In the genomic region with DNA sequence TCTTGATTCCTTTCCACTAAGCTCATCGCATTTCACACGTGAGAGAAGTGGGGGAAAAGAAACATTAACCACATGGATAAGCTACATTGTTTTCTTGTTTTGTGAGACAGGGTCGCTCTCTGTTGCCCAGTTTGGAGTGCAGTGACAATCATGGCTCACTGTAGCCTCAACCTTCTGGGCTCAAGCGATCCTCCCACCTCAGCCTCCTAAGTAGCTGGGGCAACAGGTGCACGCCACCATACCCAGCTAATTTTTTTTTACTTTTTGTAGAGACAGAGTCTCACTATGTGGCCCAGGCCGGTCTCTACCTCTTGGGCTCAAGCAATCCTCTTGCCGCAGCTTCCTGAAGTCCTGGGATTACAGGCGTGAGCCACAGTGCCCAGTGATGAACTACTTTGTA, we compare ENCODE assay signal across 16 cellular contexts. TPM values are rescaled to one million over a fixed set of nuclear protein-coding genes. Genes with fewer than 3 reads are reported as not detected.
DNase-seq lines count a peak whose midpoint lies in the region; ATAC-seq, FAIRE-seq and TF ChIP-seq lines count a peak whose summit lies in the region.
"Had no signal": no experiment of that assay in that cellular context is flagged by ENCODE, and none has a peak within 500 bp of the region (broad histone marks: within the 10 kb centered on the region; RNA-seq: fewer than 3 reads in every experiment).

No MANE protein-coding gene starts in this region.

- peaks cover 73% of the 10 kb centered on the region for H4K20me1 ChIP-seq in Loucy (ENCODE audit: insufficient read depth, low read length, poor library complexity, severe bottlenecking)
- H4K20me1 ChIP-seq in mammary epithelial cell (ENCODE audit: insufficient read depth, low read length) = no peaks in the 10 kb centered on the region

- H3K27ac Mint-ChIP-seq in activated CD4-positive, alpha-beta T cell treated with anti-CD3 and anti-CD28 coated beads, Interleukin-2, amount 10 ng/mL, durations not matched to agents 7 days and 5 days = no peak overlapping the region

- H3K36me3 Mint-ChIP-seq in activated CD4-positive, alpha-beta T cell treated with anti-CD3 and anti-CD28 coated beads, Interleukin-2, amount 10 ng/mL, durations not matched to agents 7 days and 5 days (ENCODE audit: low read depth) = peaks cover 36% of the 10 kb centered on the region

- H3K9ac ChIP-seq in Loucy (ENCODE audit: low read depth, low read length, poor library complexity, severe bottlenecking) (peak overlapping the region; percentile 89), mammary epithelial cell (ENCODE audit: insufficient read depth, low read length) (no peak overlapping the region)

- H3K4me1 ChIP-seq in Loucy (ENCODE audit: insufficient read depth, low read length, poor library complexity, severe bottlenecking) (peaks cover 76% of the 10 kb centered on the region), mammary epithelial cell (ENCODE audit: insufficient read depth, low read length) (peaks cover 48% of the 10 kb centered on the region), small intestine (ENCODE audit: control insufficient read depth in 2 of 2, insufficient read depth in 1 of 2, low read depth in 1 of 2, low read length in 1 of 2) (peaks cover 1 to 23% of the 10 kb centered on the region in 2 donors)

- in situ Hi-C loops in mammary epithelial cell (cut with MboI; ENCODE audit: low sequenced_read_pairs in 2 of 2) = loop anchor here in 1 of 2 donors (25.0 kb wide), 1 partner anchor 680 kb away; no protein-coding TSS in a partner anchor

- BruUV-seq in mammary epithelial cell (replicated peaks; lab: Mats Ljungman, UMichigan) = no TSS peak

- H3K27ac ChIP-seq in mammary epithelial cell (ENCODE audit: insufficient read depth, low read depth, low read length) (no peak overlapping the region), small intestine (ENCODE audit: low read depth in 1 of 2, low read length in 1 of 2) (peak overlapping the region; percentile 50 to 73), WERI-Rb-1 (no peak overlapping the region)
- H3K27ac ChIP-seq: A549, lower lobe of right lung, tibial artery had no signal

- no peak for FAIRE-seq in small intestine (lab: Jason Lieb, UNC)
- FAIRE-seq: A549 had no signal

- H3K9me3 Mint-ChIP-seq in activated CD4-positive, alpha-beta T cell treated with anti-CD3 and anti-CD28 coated beads, Interleukin-2, amount 10 ng/mL, durations not matched to agents 7 days and 5 days = no peaks in the 10 kb centered on the region

- H3K9me2 ChIP-seq in Loucy (replicated peaks; ENCODE audit: low read depth, low read length) = no peaks in the 10 kb centered on the region

- CTCF ChIA-PET in activated CD4-positive, alpha-beta T cell treated with anti-CD3 and anti-CD28 coated beads, Interleukin-2, amount 10 ng/mL, durations not matched to agents 7 days and 5 days (lab: Charles Lee) = interaction anchor here (0.6 to 1.8 kb wide), 6 partner anchors 14 to 318 kb away, joined by 3 to 6 read pairs (median 4); no protein-coding TSS in a partner anchor
- CTCF ChIA-PET in mammary epithelial cell (lab: Charles Lee; ENCODE audit: low non-redundant PET) = no interaction called here

- H3K4me3 ChIP-seq in Loucy (ENCODE audit: low read length, poor library complexity, severe bottlenecking) (peak overlapping the region; percentile 82), mammary epithelial cell (replicated peaks in 1 of 3; ENCODE audit: insufficient read depth in 1 of 3, low read depth in 2 of 3, low read length in 3 of 3) (no peak overlapping the region), small intestine (ENCODE audit: low read depth in 1 of 2, low read length in 2 of 2) (no peak overlapping the region), WERI-Rb-1 (ENCODE audit: low read depth, low read length) (no peak overlapping the region)
- H3K4me3 ChIP-seq: A549 had no signal

- dilution Hi-C loops in mammary epithelial cell (cut with HindIII; ENCODE audit: low sequenced_read_pairs) = no loop called here

- H3K27me3 Mint-ChIP-seq in activated CD4-positive, alpha-beta T cell treated with anti-CD3 and anti-CD28 coated beads, Interleukin-2, amount 10 ng/mL, durations not matched to agents 7 days and 5 days = no peaks in the 10 kb centered on the region

- H3K4me2 ChIP-seq in Loucy (ENCODE audit: low read depth, low read length, poor library complexity, severe bottlenecking) (peak overlapping the region; percentile 97), mammary epithelial cell (ENCODE audit: insufficient read depth, low read depth, low read length) (peak overlapping the region; percentile 89)

- H3F3A ChIP-seq in Loucy (ENCODE audit: low read depth) = no peaks in the 10 kb centered on the region

- H3K9me3 ChIP-seq in Loucy (ENCODE audit: insufficient read depth, low read depth, low read length) (no peaks in the 10 kb centered on the region), mammary epithelial cell (replicated peaks; ENCODE audit: insufficient read depth, low read length) (no peaks in the 10 kb centered on the region), small intestine (ENCODE audit: control insufficient read depth, low read depth) (no peaks in the 10 kb centered on the region), WERI-Rb-1 (ENCODE audit: severe bottlenecking) (no peaks in the 10 kb centered on the region)
- H3K9me3 ChIP-seq: A549, lower lobe of right lung, Peyer's patch, tibial artery had no signal

- 90% methylated on average over 6 of the region's 8 CpGs for WGBS in mammary epithelial cell (ENCODE audit: low coverage, missing lambda C conversion rate)
- 69 to 77% (median 77%) methylated on average over 8 of the region's 8 CpGs for WGBS in small intestine, 3 donors

- POLR2A ChIA-PET in activated CD4-positive, alpha-beta T cell treated with anti-CD3 and anti-CD28 coated beads, Interleukin-2, amount 10 ng/mL, durations not matched to agents 7 days and 5 days (lab: Charles Lee) = no interaction called here

- intact Hi-C loops in mammary epithelial cell (cut with micrococcal nuclease) = no loop called here

- no peak overlapping the region for H2AFZ ChIP-seq in Loucy (ENCODE audit: low read length)
- no peak overlapping the region for H2AFZ ChIP-seq in mammary epithelial cell (ENCODE audit: low read depth, low read length)

- H3K79me2 ChIP-seq in Loucy (ENCODE audit: insufficient read depth, low read length) (peaks cover 87% of the 10 kb centered on the region), mammary epithelial cell (ENCODE audit: insufficient read depth, low read length) (peaks cover 89% of the 10 kb centered on the region)

- no peak for TF ChIP-seq CTCF in Loucy (conservative IDR thresholded peaks at IDR 0.05; ENCODE audit: low read length)
- no peak for TF ChIP-seq CTCF in mammary epithelial cell (conservative IDR thresholded peaks at IDR 0.05 in 1 of 2, IDR thresholded peaks at IDR 0.05 in 1 of 2; ENCODE audit: extremely low read depth in 1 of 2, insufficient read depth in 1 of 2, low read depth in 1 of 2, low read length in 2 of 2)
- TF ChIP-seq CTCF in WERI-Rb-1 (IDR thresholded peaks at IDR 0.05; ENCODE audit: low read depth, low read length) = no peak

- no peaks in the 10 kb centered on the region for H3K36me3 ChIP-seq in Loucy (ENCODE audit: insufficient read depth, low read length)
- no peaks in the 10 kb centered on the region for H3K36me3 ChIP-seq in mammary epithelial cell (ENCODE audit: insufficient read depth, low read length)
- H3K36me3 ChIP-seq in small intestine (ENCODE audit: control insufficient read depth in 2 of 2, insufficient read depth in 2 of 2, low read length in 2 of 2) = no peaks in the 10 kb centered on the region
- peaks cover 12% of the 10 kb centered on the region for H3K36me3 ChIP-seq in WERI-Rb-1
- H3K36me3 ChIP-seq: lower lobe of right lung, Peyer's patch, tibial artery had no signal

- peak overlapping the region; percentile 89 for H3K4me3 Mint-ChIP-seq in activated CD4-positive, alpha-beta T cell treated with anti-CD3 and anti-CD28 coated beads, Interleukin-2, amount 10 ng/mL, durations not matched to agents 7 days and 5 days

- H3K27me3 ChIP-seq in Loucy (ENCODE audit: insufficient read depth, low read length, poor library complexity, severe bottlenecking) (no peaks in the 10 kb centered on the region), mammary epithelial cell (ENCODE audit: insufficient read depth, low read length) (no peaks in the 10 kb centered on the region), small intestine (ENCODE audit: control insufficient read depth in 2 of 2, insufficient read depth in 2 of 2, low read length in 2 of 2) (no peaks in the 10 kb centered on the region), WERI-Rb-1 (ENCODE audit: insufficient read depth, low read depth, severe bottlenecking) (no peaks in the 10 kb centered on the region)
- H3K27me3 ChIP-seq: Peyer's patch, tibial artery had no signal

- DNase-seq in activated CD4-positive, alpha-beta T cell treated with anti-CD3 and anti-CD28 coated beads, Interleukin-2, amount 10 ng/mL, durations not matched to agents 7 days and 5 days = no peak
- DNase-seq in activated CD4-positive, alpha-beta T cell treated with anti-CD3 and anti-CD28 coated beads for 4 hours = no peak
- DNase-seq in mammary epithelial cell = no peak
- DNase-seq in small intestine = no peak
- DNase-seq in WERI-Rb-1 = no peak
- DNase-seq in NCI-H748 treated with DMSO at 0.1 percent for 48 hours (lab: John Stamatoyannopoulos, UW) = no peak
- DNase-seq: aorta, dermis blood vessel endothelial cell, lower lobe of right lung, NCI-H1105, NCI-H345, Peyer's patch, tibial artery had no signal

- no peak for ATAC-seq in GM21390 (IDR thresholded peaks at IDR 0.05; ENCODE audit: unreplicated experiment)
- ATAC-seq: A549, lower lobe of right lung had no signal

- H3K4me1 Mint-ChIP-seq in activated CD4-positive, alpha-beta T cell treated with anti-CD3 and anti-CD28 coated beads, Interleukin-2, amount 10 ng/mL, durations not matched to agents 7 days and 5 days = peaks cover 71% of the 10 kb centered on the region

RNA-seq across cellular contexts. Expression of a gene that starts 2.8 kb away (rescaled TPM):
- 10 to 100 TPM; 62.5 to 63.2 TPM for total RNA-seq in activated CD4-positive, alpha-beta T cell treated with anti-CD3 and anti-CD28 coated beads, Interleukin-2, amount 10 ng/mL, durations not matched to agents 7 days and 5 days
- total RNA-seq in mammary epithelial cell = 10 to 100 TPM; 45.6 to 56.0 TPM
- polyA plus RNA-seq in mammary epithelial cell (13.7 TPM), small intestine (1 to 10 TPM; 3.1 to 8.4 (median 3.2) TPM)
- polyA minus RNA-seq in mammary epithelial cell = 11.3 TPM

Comparison
In these comparisons a context has a peak if more than half of its experiments do, and no peak if none do; other contexts are left out.
1. H3K27ac ChIP-seq: peak in small intestine (2 of 2); none in mammary epithelial cell (single experiment) and WERI-Rb-1 (single experiment).